ENCODE assay signal across 10 cellular contexts in genomic region chr2:150548527-150548926, GRCh38.
A peak's percentile ranks its signal among the peaks of the same experiment; 100 is the strongest.
DNase-seq lines count a peak whose midpoint lies in the region; ATAC-seq and TF ChIP-seq lines count a peak whose summit lies in the region.
"Had no signal": no experiment of that assay in that cellular context is flagged by ENCODE, and none has a peak within 500 bp of the region (broad histone marks: within the 10 kb centered on the region; RNA-seq: fewer than 3 reads in every experiment).

No MANE protein-coding gene starts in this region.

- H3K4me2 ChIP-seq in Loucy (ENCODE audit: low read depth, low read length, poor library complexity, severe bottlenecking), result no peak overlapping the region

- H3K36me3 ChIP-seq in Loucy (ENCODE audit: insufficient read depth, low read length), result no peaks in the 10 kb centered on the region
- no peaks in the 10 kb centered on the region for H3K36me3 ChIP-seq in upper lobe of right lung
- no peaks in the 10 kb centered on the region for H3K36me3 ChIP-seq in lower lobe of right lung

- no peaks in the 10 kb centered on the region for H3F3A ChIP-seq in Loucy (ENCODE audit: low read depth)

- no peaks in the 10 kb centered on the region for H3K4me1 ChIP-seq in Loucy (ENCODE audit: insufficient read depth, low read length, poor library complexity, severe bottlenecking)
- no peaks in the 10 kb centered on the region for H3K4me1 ChIP-seq in upper lobe of right lung
- H3K4me1 ChIP-seq in lower lobe of right lung, result no peaks in the 10 kb centered on the region

- H3K9ac ChIP-seq in Loucy (ENCODE audit: low read depth, low read length, poor library complexity, severe bottlenecking), result no peak overlapping the region

- peak; percentile 70 for TF ChIP-seq CTCF in Loucy (conservative IDR thresholded peaks at IDR 0.05; ENCODE audit: low read length)
- peak; percentile 39 for TF ChIP-seq CTCF in cardiac fibroblast (IDR thresholded peaks at IDR 0.05; ENCODE audit: low read depth, low read length)
- TF ChIP-seq CTCF in upper lobe of right lung (IDR thresholded peaks at IDR 0.05), result no peak
- TF ChIP-seq CTCF in lower lobe of right lung (IDR thresholded peaks at IDR 0.05), result no peak

- no peaks in the 10 kb centered on the region for H3K4me1 Mint-ChIP-seq in T-cell

- H3K4me3 ChIP-seq in Loucy (ENCODE audit: low read length, poor library complexity, severe bottlenecking), result no peak overlapping the region
- H3K4me3 ChIP-seq in cardiac fibroblast (replicated peaks in 1 of 2; ENCODE audit: low read depth in 2 of 2, low read length in 2 of 2), result no peak overlapping the region
- no peak overlapping the region for H3K4me3 ChIP-seq in upper lobe of right lung
- H3K4me3 ChIP-seq in lower lobe of right lung, result no peak overlapping the region

- H3K27ac Mint-ChIP-seq in T-cell, result no peak overlapping the region

- H3K79me2 ChIP-seq in Loucy (ENCODE audit: insufficient read depth, low read length), result no peaks in the 10 kb centered on the region

- peak; percentile 2 for DNase-seq in activated CD4-positive, alpha-beta T cell treated with anti-CD3 and anti-CD28 coated beads for 48 hours
- DNase-seq in activated CD4-positive, alpha-beta T cell treated with anti-CD3 and anti-CD28 coated beads for 1 hour, result no peak
- DNase-seq in cardiac fibroblast (ENCODE audit: low read depth in 2 of 2) (peak in 1 of 2 donors; percentile 43), upper lobe of right lung (no peak), lower lobe of right lung (no peak), T-cell (no peak)
- DNase-seq: cortex of kidney, occipital lobe had no signal

- CTCF ChIA-PET in T-cell (lab: Charles Lee), result no interaction called here

- no peaks in the 10 kb centered on the region for H4K20me1 ChIP-seq in Loucy (ENCODE audit: insufficient read depth, low read length, poor library complexity, severe bottlenecking)

- POLR2A ChIA-PET in T-cell (lab: Charles Lee), result no interaction called here

- H3K27ac ChIP-seq in upper lobe of right lung, result no peak overlapping the region
- no peak overlapping the region for H3K27ac ChIP-seq in lower lobe of right lung

- no peaks in the 10 kb centered on the region for H3K36me3 Mint-ChIP-seq in T-cell

- intact Hi-C loops in upper lobe of right lung (cut with DNase I), result no loop called here
- intact Hi-C loops in lower lobe of right lung (cut with DNase I), result no loop called here

- no peaks in the 10 kb centered on the region for H3K9me3 ChIP-seq in Loucy (ENCODE audit: insufficient read depth, low read depth, low read length)
- no peaks in the 10 kb centered on the region for H3K9me3 ChIP-seq in upper lobe of right lung
- H3K9me3 ChIP-seq in lower lobe of right lung, result no peaks in the 10 kb centered on the region

- peaks cover 0 to 2% (median 0%) of the 10 kb centered on the region in 3 donors for H3K9me3 Mint-ChIP-seq in T-cell

- H3K27me3 ChIP-seq in Loucy (ENCODE audit: insufficient read depth, low read length, poor library complexity, severe bottlenecking) (no peaks in the 10 kb centered on the region), upper lobe of right lung (no peaks in the 10 kb centered on the region), lower lobe of right lung (ENCODE audit: low read depth) (no peaks in the 10 kb centered on the region)

- H2AFZ ChIP-seq in Loucy (ENCODE audit: low read length), result no peak overlapping the region

- no peaks in the 10 kb centered on the region for H3K27me3 Mint-ChIP-seq in T-cell

- H3K4me3 Mint-ChIP-seq in T-cell, result no peak overlapping the region

- no peak for TF ChIP-seq POLR2A in GM18505 (IDR thresholded peaks at IDR 0.05; ENCODE audit: borderline replicate concordance, extremely low read depth, insufficient read depth, insufficient read length)

- H3K9me2 ChIP-seq in Loucy (replicated peaks; ENCODE audit: low read depth, low read length), result no peaks in the 10 kb centered on the region

- ATAC-seq in upper lobe of right lung (peak; percentile 21), lower lobe of right lung (no peak), T-cell (replicated peaks in 1 of 4) (no peak), GM18505 (IDR thresholded peaks at IDR 0.05; ENCODE audit: unreplicated experiment) (no peak)

Comparison
In these comparisons a context has a peak if more than half of its experiments do, and no peak if none do; other contexts are left out.
1. CTCF ChIP-seq: peak in Loucy (single experiment) and cardiac fibroblast (single experiment); none in upper lobe of right lung (single experiment) and lower lobe of right lung (single experiment).